In genomic region chr12:89524201-89525001, GRCh38 we compare ENCODE assay signal across 8 cellular contexts. TPM values are rescaled to one million over a fixed set of nuclear protein-coding genes. Genes with fewer than 3 reads are reported as not detected.
DNase-seq lines count a peak whose midpoint lies in the region; ATAC-seq lines count a peak whose summit lies in the region.

GALNT4 (minus strand) TSS chr12:89524796; CDS start chr12:89524549, 247 bp downstream.

- H3K36me3 ChIP-seq in BLaER1 (peaks cover 18% of the 10 kb centered on the region), mesenchymal stem cell (ENCODE audit: control insufficient read depth in 1 of 2, insufficient read depth in 2 of 2, low read depth in 1 of 2, low read length in 2 of 2) (peaks cover 3 to 13% of the 10 kb centered on the region in 2 experiments)

- H2BK120ac ChIP-seq in mesenchymal stem cell (ENCODE audit: low read depth, low read length), result peak within 1 kb of the TSS; percentile 80

- peak within 1 kb of the TSS; percentile 89 to 91 for H3K27ac Mint-ChIP-seq in effector memory CD8-positive, alpha-beta T cell

- H3K9me3 Mint-ChIP-seq in effector memory CD8-positive, alpha-beta T cell, result no peaks in the 10 kb centered on the region

- H3K79me1 ChIP-seq in mesenchymal stem cell (replicated peaks; ENCODE audit: low read length, poor library complexity, severe bottlenecking), result peaks cover 9% of the 10 kb centered on the region

- peak within 1 kb of the TSS in 1 of 2 experiments; percentile 95 for H3K14ac ChIP-seq in mesenchymal stem cell (ENCODE audit: low read length in 2 of 2)

- no peaks in the 10 kb centered on the region for H3K27me3 Mint-ChIP-seq in effector memory CD8-positive, alpha-beta T cell

- H3K27ac ChIP-seq in BLaER1, result peak within 1 kb of the TSS; percentile 85
- peak within 1 kb of the TSS; percentile 70 for H3K27ac ChIP-seq in mesenchymal stem cell (ENCODE audit: low read length, poor library complexity, severe bottlenecking)

- peak within 1 kb of the TSS; percentile 67 to 69 for H3K18ac ChIP-seq in mesenchymal stem cell (ENCODE audit: low read depth in 1 of 2, low read length in 2 of 2)

- peaks cover 31% of the 10 kb centered on the region for H3K36me3 Mint-ChIP-seq in effector memory CD8-positive, alpha-beta T cell (ENCODE audit: insufficient read depth)

- peak within 1 kb of the TSS in 1 of 2 experiments; percentile 92 for H3K23ac ChIP-seq in mesenchymal stem cell (ENCODE audit: low read length in 2 of 2)

- H2BK15ac ChIP-seq in mesenchymal stem cell (ENCODE audit: low read depth, poor library complexity, severe bottlenecking), result peak within 1 kb of the TSS; percentile 77

- H2AFZ ChIP-seq in mesenchymal stem cell (ENCODE audit: low read depth, low read length), result peak within 1 kb of the TSS; percentile 84

- peaks cover 19% of the 10 kb centered on the region for H4K20me1 ChIP-seq in BLaER1

- peak within 1 kb of the TSS; percentile 93 for H3K4me3 Mint-ChIP-seq in effector memory CD8-positive, alpha-beta T cell

- WGBS in mesenchymal stem cell, result 8% methylated on average over 41 of the region's 41 CpGs

- H4K91ac ChIP-seq in mesenchymal stem cell (ENCODE audit: low read length), result peak within 1 kb of the TSS; percentile 85

- H3K9ac ChIP-seq in BLaER1 (peak within 1 kb of the TSS; percentile 92), mesenchymal stem cell (ENCODE audit: low read length) (peak within 1 kb of the TSS; percentile 94)

- ATAC-seq in GM19025 (IDR thresholded peaks at IDR 0.05; ENCODE audit: low read depth, unreplicated experiment) (peak; percentile 69), HG03280 (IDR thresholded peaks at IDR 0.05; ENCODE audit: unreplicated experiment) (peak; percentile 68)
- ATAC-seq in effector memory CD8-positive, alpha-beta T cell (replicated peaks), result peak; percentile 67

- no peak within 1 kb of the TSS for H2AK5ac ChIP-seq in mesenchymal stem cell (ENCODE audit: low read length, severe bottlenecking)

- H4K8ac ChIP-seq in mesenchymal stem cell (ENCODE audit: low read length), result peak within 1 kb of the TSS; percentile 95

- peak within 1 kb of the TSS; percentile 97 for H3K4me2 ChIP-seq in BLaER1
- H3K4me2 ChIP-seq in mesenchymal stem cell (ENCODE audit: low read length, poor library complexity, severe bottlenecking), result peak within 1 kb of the TSS; percentile 72

- peak; percentile 17 for DNase-seq in NCI-H82 treated with DMSO at 0.1 percent for 48 hours (lab: John Stamatoyannopoulos, UW; ENCODE audit: unreplicated experiment)
- DNase-seq in activated CD8-positive, alpha-beta memory T cell treated with anti-CD3 and anti-CD28 coated beads for 1 hour (ENCODE audit: extremely low read depth in 1 of 2, low read depth in 1 of 2), result peak; percentile 31 to 56
- DNase-seq in effector memory CD8-positive, alpha-beta T cell, result peak; percentile 64 to 70 (median 64)
- DNase-seq in mesenchymal stem cell, result peak; percentile 92
- DNase-seq in stimulated activated CD8-positive, alpha-beta memory T cell treated with anti-CD3 and anti-CD28 coated beads, Interleukin-12 subunit alpha, Interleukin-12 subunit beta, amount 100 ng/mL, for 4 hours (ENCODE audit: low read depth), result peak; percentile 61

- H3K27me3 ChIP-seq in BLaER1 (no peaks in the 10 kb centered on the region), mesenchymal stem cell (ENCODE audit: control insufficient read depth in 1 of 2, insufficient read depth in 1 of 2, low read length in 2 of 2) (no peaks in the 10 kb centered on the region)

- H3K4me3 ChIP-seq in BLaER1 (peak within 1 kb of the TSS; percentile 98), mesenchymal stem cell (ENCODE audit: insufficient read depth in 1 of 2, low read depth in 1 of 2, low read length in 2 of 2) (peak within 1 kb of the TSS; percentile 93 to 96)

- H2BK5ac ChIP-seq in mesenchymal stem cell (ENCODE audit: low read depth, low read length, poor library complexity, severe bottlenecking), result peak within 1 kb of the TSS; percentile 77

- H3K9me3 ChIP-seq in BLaER1 (no peaks in the 10 kb centered on the region), mesenchymal stem cell (ENCODE audit: control insufficient read depth, low read length) (no peaks in the 10 kb centered on the region)

- H3K4ac ChIP-seq in mesenchymal stem cell (ENCODE audit: low read depth in 1 of 2, low read length in 2 of 2), result peak within 1 kb of the TSS; percentile 46 to 84

- H2BK12ac ChIP-seq in mesenchymal stem cell (ENCODE audit: low read length in 2 of 2), result peak within 1 kb of the TSS in 1 of 2 experiments; percentile 69

- H3K4me1 Mint-ChIP-seq in effector memory CD8-positive, alpha-beta T cell (ENCODE audit: low read depth in 2 of 2), result peaks cover 32 to 37% of the 10 kb centered on the region in 2 donors

- H3K4me1 ChIP-seq in BLaER1 (peaks cover 44% of the 10 kb centered on the region), mesenchymal stem cell (ENCODE audit: control insufficient read depth, insufficient read depth, low read depth, low read length) (peaks cover 5% of the 10 kb centered on the region)

RNA-seq across cellular contexts. Expression of gene GALNT4, which starts in this region (rescaled TPM):
- polyA plus RNA-seq in mesenchymal stem cell (2013, experiment 1 of 2), result 4.8 TPM
- 4.8 TPM for polyA plus RNA-seq in mesenchymal stem cell (2013, experiment 2 of 2)

Comparison
In these comparisons a context has a peak if more than half of its experiments do, and no peak if none do; other contexts are left out.
1. Peak in every context shown above with its lines: DNase-seq, ATAC-seq, H3K4me3 ChIP-seq and H3K27ac ChIP-seq.
2. DNase-seq: peak in every context shown above with its lines; median percentile 92 in mesenchymal stem cell; 64 in effector memory CD8-positive, alpha-beta T cell; 61 in stimulated activated CD8-positive, alpha-beta memory T cell treated with anti-CD3 and anti-CD28 coated beads, Interleukin-12 subunit alpha, Interleukin-12 subunit beta, amount 100 ng/mL, for 4 hours; 44 in activated CD8-positive, alpha-beta memory T cell treated with anti-CD3 and anti-CD28 coated beads for 1 hour; 17 in NCI-H82 treated with DMSO at 0.1 percent for 48 hours.